In the genomic region with DNA sequence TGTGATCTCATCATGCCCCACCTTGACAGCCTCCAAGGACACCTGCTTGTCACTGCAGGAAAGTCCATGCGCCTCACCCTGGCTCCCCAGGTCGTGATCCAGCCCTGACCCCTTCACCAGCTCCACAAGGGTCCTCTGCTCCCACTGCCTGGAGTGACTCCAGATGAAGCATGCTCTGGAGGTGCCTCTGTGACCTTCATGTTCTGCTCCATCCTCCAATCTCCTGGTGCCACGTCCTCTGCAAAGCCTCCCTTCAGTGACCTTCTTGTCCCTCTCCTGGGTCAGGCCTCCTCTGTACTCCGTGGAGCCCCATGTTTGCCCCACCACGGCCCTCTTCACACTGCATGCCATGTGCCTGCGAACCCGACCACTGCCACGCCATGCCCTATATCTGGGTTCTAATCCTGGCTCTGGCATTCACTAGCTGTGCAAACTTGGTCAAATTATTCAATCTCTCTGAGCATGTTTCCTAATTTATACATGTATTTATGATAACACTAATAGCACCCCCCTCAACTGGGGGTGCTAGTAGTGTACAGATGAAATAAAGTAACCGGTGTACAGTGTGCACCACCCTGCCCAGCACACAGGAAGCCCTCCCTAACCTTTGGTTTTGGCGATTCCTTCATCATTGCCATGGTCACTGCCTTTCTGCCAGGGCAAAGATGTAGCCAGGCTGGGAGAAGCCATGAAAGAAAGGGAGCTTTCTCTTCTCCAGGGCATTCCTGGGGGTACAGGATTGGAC, we compare ENCODE assay signal across 10 cellular contexts.
DNase-seq lines count a peak whose midpoint lies in the region; ATAC-seq, FAIRE-seq and TF ChIP-seq lines count a peak whose summit lies in the region.
"Had no signal": no experiment of that assay in that cellular context is flagged by ENCODE, and none has a peak within 500 bp of the region (broad histone marks: within the 10 kb centered on the region; RNA-seq: fewer than 3 reads in every experiment).

No MANE protein-coding gene starts in this region.

- no peak for FAIRE-seq in K562 (lab: Jason Lieb, UNC)
- FAIRE-seq: A204.1 had no signal

- H3K79me2 ChIP-seq in K562 (ENCODE audit: control insufficient read depth, insufficient read depth, low read length), result no peaks in the 10 kb centered on the region
- no peaks in the 10 kb centered on the region for H3K79me2 ChIP-seq in smooth muscle cell (ENCODE audit: low read depth)

- ATAC-seq in HG02973 (IDR thresholded peaks at IDR 0.05; ENCODE audit: unreplicated experiment) (peak; percentile 22), K562 (peak; percentile 65)

- no peak overlapping the region for H3K9ac ChIP-seq in K562 (ENCODE audit: insufficient read depth in 1 of 2, low read depth in 2 of 2, low read length in 2 of 2)
- H3K9ac ChIP-seq in smooth muscle cell (ENCODE audit: low read depth), result no peak overlapping the region

- peaks cover 2% of the 10 kb centered on the region; the same call in 1 of the 2 replicates for H3K9me3 ChIP-seq in K562 (replicated peaks; ENCODE audit: control insufficient read depth, insufficient read depth, low read depth, low read length)
- no peaks in the 10 kb centered on the region for H3K9me3 ChIP-seq in smooth muscle cell (replicated peaks; ENCODE audit: low read depth)

- DNase-seq in T-helper 1 cell, result no peak
- no peak for DNase-seq in K562 (ENCODE audit: extremely low read depth in 1 of 4, low spot score in 3 of 4)
- DNase-seq in smooth muscle cell (lab: John Stamatoyannopoulos, UW; ENCODE audit: unreplicated experiment), result no peak
- DNase-seq in DMS153 treated with DMSO at 0.1 percent for 48 hours (lab: John Stamatoyannopoulos, UW; ENCODE audit: unreplicated experiment), result no peak
- no peak for DNase-seq in RKO (ENCODE audit: low spot score)
- no peak for DNase-seq in NCI-H1694 (lab: John Stamatoyannopoulos, UW)
- DNase-seq: NCI-H1417 treated with DMSO at 0.1 percent for 48 hours had no signal

- peaks cover 17% of the 10 kb centered on the region for H3K4me1 Mint-ChIP-seq in T-helper 1 cell treated with Interleukin-12 subunit alpha and Interleukin-12 subunit beta and Interleukin-4 antibody, amounts not matched to agents 30 μg/mL and 1 μg/mL, for 36 hours (ENCODE audit: low read depth)

- intact Hi-C loops in K562 (cut with micrococcal nuclease), result no loop called here

- H3K36me3 Mint-ChIP-seq in T-helper 1 cell treated with Interleukin-12 subunit alpha and Interleukin-12 subunit beta and Interleukin-4 antibody, amounts not matched to agents 30 μg/mL and 1 μg/mL, for 36 hours (ENCODE audit: low read depth), result peaks cover 4% of the 10 kb centered on the region

- 0 out of 2 replicates have a peak overlapping the region, but pooled peaks have one; percentile 26 for H2AFZ ChIP-seq in K562 (ENCODE audit: low read depth, low read length)
- H2AFZ ChIP-seq in smooth muscle cell (ENCODE audit: low read depth), result no peak overlapping the region

- TF ChIP-seq RAD21 in K562 (CRISPR knock-in tag; conservative IDR thresholded peaks at IDR 0.05 in 1 of 2, IDR thresholded peaks at IDR 0.05 in 1 of 2), result no peak

- no peak for TF ChIP-seq POLR2A in K562 (conservative IDR thresholded peaks at IDR 0.05)

- H3K27ac Mint-ChIP-seq in T-helper 1 cell treated with Interleukin-12 subunit alpha and Interleukin-12 subunit beta and Interleukin-4 antibody, amounts not matched to agents 30 μg/mL and 1 μg/mL, for 36 hours, result no peak overlapping the region

- 7% methylated on average over 10 of the region's 10 CpGs for WGBS in K562 (ENCODE audit: insufficient coverage, low coverage, missing lambda C conversion rate)
- WGBS in smooth muscle cell (ENCODE audit: low lambda C conversion rate), result 78% methylated on average over 10 of the region's 10 CpGs

- H3K9me3 Mint-ChIP-seq in T-helper 1 cell treated with Interleukin-12 subunit alpha and Interleukin-12 subunit beta and Interleukin-4 antibody, amounts not matched to agents 30 μg/mL and 1 μg/mL, for 36 hours, result peaks cover 7% of the 10 kb centered on the region

- H3K36me3 ChIP-seq in K562 (ENCODE audit: control insufficient read depth, insufficient read depth, low read length) (no peaks in the 10 kb centered on the region), smooth muscle cell (ENCODE audit: low read depth) (no peaks in the 10 kb centered on the region)

- H3K4me3 ChIP-seq in K562 (no peak overlapping the region), smooth muscle cell (no peak overlapping the region)

- 0 out of 2 replicates have a peak, but pooled peaks cover 5% of the 10 kb centered on the region for H4K20me1 ChIP-seq in K562 (replicated peaks; ENCODE audit: control insufficient read depth, insufficient read depth, low read length)
- no peaks in the 10 kb centered on the region for H4K20me1 ChIP-seq in smooth muscle cell (ENCODE audit: low read depth)

- H3K27me3 ChIP-seq in K562 (ENCODE audit: control insufficient read depth in 2 of 2, insufficient read depth in 2 of 2, low read length in 2 of 2) (peaks cover 3 to 45% of the 10 kb centered on the region in 2 experiments; a peak in 3 of 5 replicates), smooth muscle cell (ENCODE audit: low read depth) (no peaks in the 10 kb centered on the region)

- H3K27ac ChIP-seq in K562 (ENCODE audit: extremely low read depth, low read depth, low read length) (no peak overlapping the region), smooth muscle cell (ENCODE audit: low read depth) (no peak overlapping the region)

- TF ChIP-seq CTCF in K562 (IDR thresholded peaks at IDR 0.05 in 2 of 3, conservative IDR thresholded peaks at IDR 0.05 in 1 of 3; ENCODE audit: insufficient read depth in 2 of 3, low read depth in 1 of 3, low read length in 3 of 3), result no peak
- no peak for TF ChIP-seq CTCF in smooth muscle cell (IDR thresholded peaks at IDR 0.05; ENCODE audit: borderline replicate concordance, insufficient read depth, poor library complexity, severe bottlenecking)

- no peaks in the 10 kb centered on the region for H3K4me1 ChIP-seq in K562 (replicated peaks in 1 of 2; ENCODE audit: control insufficient read depth in 2 of 2, insufficient read depth in 2 of 2, low read length in 2 of 2)
- no peaks in the 10 kb centered on the region for H3K4me1 ChIP-seq in smooth muscle cell (ENCODE audit: low read depth)

- CTCF ChIA-PET in K562 (lab: Yijun Ruan, JAX; ENCODE audit: low intra/inter-chr PET ratio), result interaction anchor here (1.0 kb wide), 1 partner anchor 812 kb away, joined by 3 read pairs; no protein-coding TSS in a partner anchor

- peak overlapping the region; percentile 14 for H3K4me3 Mint-ChIP-seq in T-helper 1 cell treated with Interleukin-12 subunit alpha and Interleukin-12 subunit beta and Interleukin-4 antibody, amounts not matched to agents 30 μg/mL and 1 μg/mL, for 36 hours

- no peak for TF ChIP-seq EP300 in K562 (IDR thresholded peaks at IDR 0.05; ENCODE audit: low read length)

- POLR2A ChIA-PET in K562 (lab: Yijun Ruan, JAX), result interaction anchor here (0.6 to 1.0 kb wide), 7 partner anchors 10 to 206 kb away, joined by 3 to 6 read pairs (median 3); no protein-coding TSS in a partner anchor

- in situ Hi-C loops in K562 (cut with MboI), result no loop called here

- peaks cover 21% of the 10 kb centered on the region for H3K27me3 Mint-ChIP-seq in T-helper 1 cell treated with Interleukin-12 subunit alpha and Interleukin-12 subunit beta and Interleukin-4 antibody, amounts not matched to agents 30 μg/mL and 1 μg/mL, for 36 hours (ENCODE audit: low read depth)

- H3K4me2 ChIP-seq in K562 (ENCODE audit: insufficient read depth, low read length), result no peak overlapping the region
- peak overlapping the region; percentile 63 for H3K4me2 ChIP-seq in smooth muscle cell

- H3K9me1 ChIP-seq in K562 (ENCODE audit: control insufficient read depth, insufficient read depth, low read length), result no peaks in the 10 kb centered on the region

- peaks cover 6% of the 10 kb centered on the region for H3F3A ChIP-seq in smooth muscle cell (ENCODE audit: low read depth)

- no TSS peak for BruUV-seq in K562 (replicated peaks; lab: Mats Ljungman, UMichigan)

TF ChIP-seq in K562, 482 proteins besides CTCF, POLR2A, EP300 and RAD21:
- TF ChIP-seq, protein P1, sequence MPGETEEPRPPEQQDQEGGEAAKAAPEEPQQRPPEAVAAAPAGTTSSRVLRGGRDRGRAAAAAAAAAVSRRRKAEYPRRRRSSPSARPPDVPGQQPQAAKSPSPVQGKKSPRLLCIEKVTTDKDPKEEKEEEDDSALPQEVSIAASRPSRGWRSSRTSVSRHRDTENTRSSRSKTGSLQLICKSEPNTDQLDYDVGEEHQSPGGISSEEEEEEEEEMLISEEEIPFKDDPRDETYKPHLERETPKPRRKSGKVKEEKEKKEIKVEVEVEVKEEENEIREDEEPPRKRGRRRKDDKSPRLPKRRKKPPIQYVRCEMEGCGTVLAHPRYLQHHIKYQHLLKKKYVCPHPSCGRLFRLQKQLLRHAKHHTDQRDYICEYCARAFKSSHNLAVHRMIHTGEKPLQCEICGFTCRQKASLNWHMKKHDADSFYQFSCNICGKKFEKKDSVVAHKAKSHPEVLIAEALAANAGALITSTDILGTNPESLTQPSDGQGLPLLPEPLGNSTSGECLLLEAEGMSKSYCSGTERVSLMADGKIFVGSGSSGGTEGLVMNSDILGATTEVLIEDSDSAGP (CRISPR knock-in tag; IDR thresholded peaks at IDR 0.05), result 0 out of 2 replicates have a peak, but pooled peaks have one; percentile 21
- TF ChIP-seq, protein P2, sequence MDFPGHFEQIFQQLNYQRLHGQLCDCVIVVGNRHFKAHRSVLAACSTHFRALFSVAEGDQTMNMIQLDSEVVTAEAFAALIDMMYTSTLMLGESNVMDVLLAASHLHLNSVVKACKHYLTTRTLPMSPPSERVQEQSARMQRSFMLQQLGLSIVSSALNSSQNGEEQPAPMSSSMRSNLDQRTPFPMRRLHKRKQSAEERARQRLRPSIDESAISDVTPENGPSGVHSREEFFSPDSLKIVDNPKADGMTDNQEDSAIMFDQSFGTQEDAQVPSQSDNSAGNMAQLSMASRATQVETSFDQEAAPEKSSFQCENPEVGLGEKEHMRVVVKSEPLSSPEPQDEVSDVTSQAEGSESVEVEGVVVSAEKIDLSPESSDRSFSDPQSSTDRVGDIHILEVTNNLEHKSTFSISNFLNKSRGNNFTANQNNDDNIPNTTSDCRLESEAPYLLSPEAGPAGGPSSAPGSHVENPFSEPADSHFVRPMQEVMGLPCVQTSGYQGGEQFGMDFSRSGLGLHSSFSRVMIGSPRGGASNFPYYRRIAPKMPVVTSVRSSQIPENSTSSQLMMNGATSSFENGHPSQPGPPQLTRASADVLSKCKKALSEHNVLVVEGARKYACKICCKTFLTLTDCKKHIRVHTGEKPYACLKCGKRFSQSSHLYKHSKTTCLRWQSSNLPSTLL (IDR thresholded peaks at IDR 0.05), result no peak
- TF ChIP-seq BRD4 (IDR thresholded peaks at IDR 0.05) (no peak), ZNF324 (CRISPR knock-in tag; IDR thresholded peaks at IDR 0.05) (no peak), STAG1 (CRISPR knock-in tag; IDR thresholded peaks at IDR 0.05; ENCODE audit: borderline replicate concordance) (0 out of 2 replicates have a peak, but pooled peaks have one; percentile 8), EGR1 (conservative IDR thresholded peaks at IDR 0.05) (no peak), ZNF232 (CRISPR knock-in tag; IDR thresholded peaks at IDR 0.05) (0 out of 2 replicates have a peak, but pooled peaks have one; percentile 11)
TF ChIP-seq in K562: peak in this region for 3.
